Comparison of ENCODE assay signal across 25 cellular contexts in genomic region chr6:138073264-138073663, GRCh38.
"Had no signal": no experiment of that assay in that cellular context is flagged by ENCODE, and none has a peak within 500 bp of the region (broad histone marks: within the 10 kb centered on the region; RNA-seq: fewer than 3 reads in every experiment).

No MANE protein-coding gene starts in this region.

- H3K9me3 ChIP-seq: lower lobe of right lung, neutrophil, right atrium auricular region, suprapubic skin, thoracic aorta, uterus had no signal

- H3K27me3 ChIP-seq: hepatocyte, neural progenitor cell, right atrium auricular region, right lobe of liver, suprapubic skin, tibial nerve, uterus had no signal

- DNase-seq: islet precursor cell; kidney glomerular epithelial cell; left cardiac atrium; left ventricle myocardium superior; lower lobe of right lung; mammary epithelial cell; mesenchymal stem cell; natural killer cell; nephron progenitor cell; occipital lobe; right lobe of liver; stimulated activated CD4-positive, alpha-beta T cell treated with anti-CD3 and anti-CD28 coated beads, Interleukin-12 subunit alpha, Interleukin-12 subunit beta, amount 100 ng/mL, for 4 hours; stimulated activated CD4-positive, alpha-beta T cell treated with anti-CD3 and anti-CD28 coated beads, Interleukin-15, amount 100 ng/mL, for 24 hours; stimulated activated CD4-positive, alpha-beta T cell treated with anti-CD3 and anti-CD28 coated beads, Interleukin-4, amount 100 ng/mL, for 24 hours; stimulated activated naive CD4-positive, alpha-beta T cell; uterus had no signal

- H3K4me3 ChIP-seq: hepatocyte, lower lobe of right lung, neural progenitor cell, right atrium auricular region, right lobe of liver, suprapubic skin, thoracic aorta, tibial nerve, uterus had no signal

- H3K36me3 ChIP-seq: lower lobe of right lung, neural progenitor cell, neutrophil, right atrium auricular region, right lobe of liver, suprapubic skin, thoracic aorta, tibial nerve, uterus had no signal

- H3K27ac ChIP-seq: hepatocyte, lower lobe of right lung, neural progenitor cell, neutrophil, right atrium auricular region, right lobe of liver, suprapubic skin, thoracic aorta, tibial nerve, uterus had no signal

- H3K9ac ChIP-seq: neural progenitor cell had no signal

- H3K4me1 ChIP-seq: lower lobe of right lung, neural progenitor cell, right atrium auricular region, right lobe of liver, suprapubic skin, tibial nerve, uterus had no signal

- ATAC-seq: left cardiac atrium; left lobe of liver; left ventricle myocardium superior; lower lobe of right lung; natural killer cell; right lobe of liver; stimulated activated effector memory CD8-positive, alpha-beta T cell treated with anti-CD3 and anti-CD28 coated beads, Interleukin-12 subunit alpha, Interleukin-12 subunit beta, amount 100 ng/mL, for 72 hours had no signal
